Comparison of ENCODE assay signal across 17 cellular contexts in the genomic region with DNA sequence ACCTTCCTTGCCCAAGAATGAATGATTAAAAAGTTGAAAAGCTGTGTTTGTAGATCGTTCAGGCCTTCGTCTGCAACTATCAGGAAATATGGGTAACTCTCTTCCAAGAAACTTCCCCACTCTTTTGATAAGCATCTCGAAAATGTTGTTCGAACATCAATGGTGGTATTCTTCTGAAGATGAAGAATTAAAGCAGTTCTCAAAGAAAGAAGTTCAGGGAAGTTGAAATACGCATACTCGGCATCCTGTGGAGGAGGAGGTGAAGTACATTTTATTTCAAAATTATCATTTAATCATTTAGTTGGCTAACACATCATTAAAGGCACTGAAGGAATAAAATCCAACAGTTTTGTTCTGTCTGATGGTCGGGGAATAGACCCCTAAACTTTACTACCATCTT. TPM values are rescaled to one million over a fixed set of nuclear protein-coding genes. Genes with fewer than 3 reads are reported as not detected.
DNase-seq lines count a peak whose midpoint lies in the region; ATAC-seq, FAIRE-seq and TF ChIP-seq lines count a peak whose summit lies in the region.
"Had no signal": no experiment of that assay in that cellular context is flagged by ENCODE, and none has a peak within 500 bp of the region (broad histone marks: within the 10 kb centered on the region; RNA-seq: fewer than 3 reads in every experiment).

No MANE protein-coding gene starts in this region.

- H3K79me2 ChIP-seq in astrocyte (ENCODE audit: insufficient read depth, low read length): no peaks in the 10 kb centered on the region

- H3K9me3 ChIP-seq in CD4-positive, alpha-beta memory T cell (ENCODE audit: control insufficient read depth in 1 of 2, low read length in 2 of 2): no peaks in the 10 kb centered on the region
- H3K9me3 ChIP-seq in astrocyte (ENCODE audit: insufficient read depth, low read depth, low read length): no peaks in the 10 kb centered on the region

- H3K9me3 Mint-ChIP-seq in activated T-cell treated with anti-CD3 and anti-CD28 coated beads, Interleukin-2, amount 50 U/mL, for 24 hours: no peaks in the 10 kb centered on the region
- H3K9me3 Mint-ChIP-seq in CD4-positive, alpha-beta memory T cell: no peaks in the 10 kb centered on the region
- H3K9me3 Mint-ChIP-seq in activated CD4-positive, alpha-beta memory T cell treated with anti-CD3 and anti-CD28 coated beads, Interleukin-2, amount 10 ng/mL, durations not matched to agents 7 days and 5 days: no peaks in the 10 kb centered on the region
- no peaks in the 10 kb centered on the region for H3K9me3 Mint-ChIP-seq in astrocyte (ENCODE audit: unreplicated experiment)
- H3K9me3 Mint-ChIP-seq: CD8-positive, alpha-beta memory T cell had no signal

- no peaks in the 10 kb centered on the region for H3K27me3 Mint-ChIP-seq in activated T-cell treated with anti-CD3 and anti-CD28 coated beads, Interleukin-2, amount 50 U/mL, for 24 hours
- no peaks in the 10 kb centered on the region for H3K27me3 Mint-ChIP-seq in CD4-positive, alpha-beta memory T cell
- no peaks in the 10 kb centered on the region for H3K27me3 Mint-ChIP-seq in activated CD4-positive, alpha-beta memory T cell treated with anti-CD3 and anti-CD28 coated beads, Interleukin-2, amount 10 ng/mL, durations not matched to agents 7 days and 5 days
- H3K27me3 Mint-ChIP-seq in astrocyte (ENCODE audit: low read depth, unreplicated experiment): no peaks in the 10 kb centered on the region
- H3K27me3 Mint-ChIP-seq: CD8-positive, alpha-beta memory T cell had no signal

- intact Hi-C loops in CD4-positive, alpha-beta memory T cell (cut with micrococcal nuclease): no loop called here

- H3K4me2 ChIP-seq in astrocyte (ENCODE audit: low read length): no peak overlapping the region

- no peak overlapping the region for H3K4me3 ChIP-seq in CD4-positive, alpha-beta memory T cell (ENCODE audit: low read length in 2 of 2)
- no peak overlapping the region for H3K4me3 ChIP-seq in astrocyte (ENCODE audit: insufficient read depth, low read depth, low read length)

- no peak overlapping the region for H3K9ac ChIP-seq in astrocyte (ENCODE audit: low read length)

- no peak overlapping the region for H2AFZ ChIP-seq in astrocyte (ENCODE audit: low read depth, low read length)

- no peak overlapping the region for H3K27ac ChIP-seq in CD4-positive, alpha-beta memory T cell (ENCODE audit: low read depth, low read length)
- no peak overlapping the region for H3K27ac ChIP-seq in astrocyte (ENCODE audit: low read depth, low read length)

- peaks cover 9% of the 10 kb centered on the region for H3K4me1 ChIP-seq in CD4-positive, alpha-beta memory T cell (ENCODE audit: insufficient read depth, low read length)
- H3K4me1 ChIP-seq in astrocyte (ENCODE audit: insufficient read depth, low read length): no peaks in the 10 kb centered on the region

- no peak for TF ChIP-seq CTCF in astrocyte (IDR thresholded peaks at IDR 0.05; ENCODE audit: insufficient read depth, low read depth, low read length)

- H3K4me1 Mint-ChIP-seq in activated T-cell treated with anti-CD3 and anti-CD28 coated beads, Interleukin-2, amount 50 U/mL, for 24 hours (ENCODE audit: low read depth): peaks cover 16% of the 10 kb centered on the region
- peaks cover 10 to 28% (median 15%) of the 10 kb centered on the region in 4 donors for H3K4me1 Mint-ChIP-seq in CD4-positive, alpha-beta memory T cell
- H3K4me1 Mint-ChIP-seq in activated CD4-positive, alpha-beta memory T cell treated with anti-CD3 and anti-CD28 coated beads, Interleukin-2, amount 10 ng/mL, durations not matched to agents 7 days and 5 days: peaks cover 39% of the 10 kb centered on the region
- H3K4me1 Mint-ChIP-seq in astrocyte (ENCODE audit: low read depth, unreplicated experiment): no peaks in the 10 kb centered on the region

- H4K20me1 ChIP-seq in astrocyte (ENCODE audit: insufficient read depth, low read length): no peaks in the 10 kb centered on the region

- H3K4me3 Mint-ChIP-seq in activated T-cell treated with anti-CD3 and anti-CD28 coated beads, Interleukin-2, amount 50 U/mL, for 24 hours: peak overlapping the region; percentile 1
- peak overlapping the region in 4 of 8 donors; percentile 27 to 56 (median 42) for H3K4me3 Mint-ChIP-seq in CD4-positive, alpha-beta memory T cell
- H3K4me3 Mint-ChIP-seq in activated CD4-positive, alpha-beta memory T cell treated with anti-CD3 and anti-CD28 coated beads, Interleukin-2, amount 10 ng/mL, durations not matched to agents 7 days and 5 days: peak overlapping the region; percentile 37
- no peak overlapping the region for H3K4me3 Mint-ChIP-seq in astrocyte (ENCODE audit: unreplicated experiment)
- H3K4me3 Mint-ChIP-seq: CD8-positive, alpha-beta memory T cell had no signal

- H3K27ac Mint-ChIP-seq in activated T-cell treated with anti-CD3 and anti-CD28 coated beads, Interleukin-2, amount 50 U/mL, for 24 hours: no peak overlapping the region
- H3K27ac Mint-ChIP-seq in CD4-positive, alpha-beta memory T cell: peak overlapping the region; percentile 27 to 85 (median 72)
- peak overlapping the region; percentile 78 for H3K27ac Mint-ChIP-seq in activated CD4-positive, alpha-beta memory T cell treated with anti-CD3 and anti-CD28 coated beads, Interleukin-2, amount 10 ng/mL, durations not matched to agents 7 days and 5 days
- no peak overlapping the region for H3K27ac Mint-ChIP-seq in astrocyte (ENCODE audit: unreplicated experiment)

- POLR2A ChIA-PET in CD4-positive, alpha-beta memory T cell (lab: Charles Lee; ENCODE audit: partially characterized antibody): interaction anchor here (2.4 kb wide), 1 partner anchor 12 kb away, joined by 6 read pairs; the partner anchor contains the start of gene DDX60
- POLR2A ChIA-PET in activated CD4-positive, alpha-beta memory T cell treated with anti-CD3 and anti-CD28 coated beads, Interleukin-2, amount 10 ng/mL, durations not matched to agents 7 days and 5 days (lab: Charles Lee): interaction anchor here (1.6 to 6.8 kb wide), 2 partner anchors 12 to 14 kb away, joined by 4 to 60 read pairs; partner anchors contain the start of gene DDX60

- CTCF ChIA-PET in CD4-positive, alpha-beta memory T cell (lab: Charles Lee; ENCODE audit: partially characterized antibody): interaction anchor here (1.2 kb wide), 1 partner anchor 15 kb away, joined by 3 read pairs; no protein-coding TSS in a partner anchor
- CTCF ChIA-PET in activated CD4-positive, alpha-beta memory T cell treated with anti-CD3 and anti-CD28 coated beads, Interleukin-2, amount 10 ng/mL, durations not matched to agents 7 days and 5 days (lab: Charles Lee): interaction anchor here (0.8 kb wide), 1 partner anchor 10 kb away, joined by 6 read pairs; no protein-coding TSS in a partner anchor

- ATAC-seq in GM19328 (IDR thresholded peaks at IDR 0.05; ENCODE audit: unreplicated experiment): no peak

- peaks cover 23% of the 10 kb centered on the region for H3K36me3 ChIP-seq in CD4-positive, alpha-beta memory T cell (ENCODE audit: insufficient read depth, low read length)
- H3K36me3 ChIP-seq in astrocyte (ENCODE audit: insufficient read depth, low read length): no peaks in the 10 kb centered on the region

- peaks cover 59% of the 10 kb centered on the region for H3K36me3 Mint-ChIP-seq in activated T-cell treated with anti-CD3 and anti-CD28 coated beads, Interleukin-2, amount 50 U/mL, for 24 hours (ENCODE audit: low read depth)
- peaks cover 53 to 62% of the 10 kb centered on the region in 2 donors for H3K36me3 Mint-ChIP-seq in CD4-positive, alpha-beta memory T cell
- H3K36me3 Mint-ChIP-seq in activated CD4-positive, alpha-beta memory T cell treated with anti-CD3 and anti-CD28 coated beads, Interleukin-2, amount 10 ng/mL, durations not matched to agents 7 days and 5 days (ENCODE audit: low read depth): peaks cover 77% of the 10 kb centered on the region
- H3K36me3 Mint-ChIP-seq in astrocyte (ENCODE audit: low read depth, unreplicated experiment): peaks cover 5% of the 10 kb centered on the region

- no peaks in the 10 kb centered on the region for H3K27me3 ChIP-seq in CD4-positive, alpha-beta memory T cell (ENCODE audit: insufficient read depth, low read length)
- H3K27me3 ChIP-seq in astrocyte (ENCODE audit: insufficient read depth, low read length): no peaks in the 10 kb centered on the region

- FAIRE-seq in astrocyte (lab: Jason Lieb, UNC): peak; percentile 41

- DNase-seq in activated T-cell treated with anti-CD3 and anti-CD28 coated beads, Interleukin-2, amount 50 U/mL, for 24 hours: no peak
- no peak for DNase-seq in activated T-cell treated with anti-CD3 and anti-CD28 coated beads, Interleukin-2, amount 50 U/mL, for 48 hours
- no peak for DNase-seq in CD4-positive, alpha-beta memory T cell
- DNase-seq in activated CD4-positive, alpha-beta memory T cell treated with anti-CD3 and anti-CD28 coated beads, Interleukin-2, amount 10 ng/mL, durations not matched to agents 7 days and 5 days: no peak
- DNase-seq in astrocyte (ENCODE audit: low read depth) (no peak), NCI-H2081 (lab: John Stamatoyannopoulos, UW) (no peak)
- DNase-seq: ACHN; CD8-positive, alpha-beta memory T cell; DMS 273 treated with DMSO at 0.1 percent for 48 hours; KBM-7; NCI-H1048; NCI-H1694; NCI-H345; NCI-H526 treated with DMSO at 0.1 percent for 48 hours; RPMI8226 had no signal

RNA-seq across cellular contexts. Expression of gene DDX60, which starts 12.1 kb away (rescaled TPM):
- total RNA-seq in CD4-positive, alpha-beta memory T cell: 10 to 100 TPM; 33.1 to 33.9 TPM
- 10 to 100 TPM; 25.7 to 30.8 TPM for polyA plus RNA-seq in CD4-positive, alpha-beta memory T cell
- total RNA-seq in activated CD4-positive, alpha-beta memory T cell treated with anti-CD3 and anti-CD28 coated beads, Interleukin-2, amount 10 ng/mL, durations not matched to agents 7 days and 5 days: 100 to 1,000 TPM; 140 to 147 TPM
- 44.0 and 59.5 TPM in 2 replicates for total RNA-seq in astrocyte
- total RNA-seq: OCI-LY7 had no signal

Comparison
In these comparisons a context has a peak if more than half of its experiments do, and no peak if none do; other contexts are left out.
1. H3K27ac Mint-ChIP-seq: peak in CD4-positive, alpha-beta memory T cell (7 of 7) and activated CD4-positive, alpha-beta memory T cell treated with anti-CD3 and anti-CD28 coated beads, Interleukin-2, amount 10 ng/mL, durations not matched to agents 7 days and 5 days (single experiment); none in activated T-cell treated with anti-CD3 and anti-CD28 coated beads, Interleukin-2, amount 50 U/mL, for 24 hours (single experiment) and astrocyte (single experiment).